In genomic region chr2:212288308-212288707, GRCh38 we compare ENCODE assay signal across 2 cellular contexts.
TF ChIP-seq lines count a peak whose summit lies in the region.

No MANE protein-coding gene starts in this region.

TF ChIP-seq in HepG2, 621 proteins besides CTCF, POLR2A, EP300 and RAD21:
- no peak for TF ChIP-seq POLR2AphosphoS2 (IDR thresholded peaks at IDR 0.05; ENCODE audit: low read depth, low read length)
- TF ChIP-seq, protein P1, sequence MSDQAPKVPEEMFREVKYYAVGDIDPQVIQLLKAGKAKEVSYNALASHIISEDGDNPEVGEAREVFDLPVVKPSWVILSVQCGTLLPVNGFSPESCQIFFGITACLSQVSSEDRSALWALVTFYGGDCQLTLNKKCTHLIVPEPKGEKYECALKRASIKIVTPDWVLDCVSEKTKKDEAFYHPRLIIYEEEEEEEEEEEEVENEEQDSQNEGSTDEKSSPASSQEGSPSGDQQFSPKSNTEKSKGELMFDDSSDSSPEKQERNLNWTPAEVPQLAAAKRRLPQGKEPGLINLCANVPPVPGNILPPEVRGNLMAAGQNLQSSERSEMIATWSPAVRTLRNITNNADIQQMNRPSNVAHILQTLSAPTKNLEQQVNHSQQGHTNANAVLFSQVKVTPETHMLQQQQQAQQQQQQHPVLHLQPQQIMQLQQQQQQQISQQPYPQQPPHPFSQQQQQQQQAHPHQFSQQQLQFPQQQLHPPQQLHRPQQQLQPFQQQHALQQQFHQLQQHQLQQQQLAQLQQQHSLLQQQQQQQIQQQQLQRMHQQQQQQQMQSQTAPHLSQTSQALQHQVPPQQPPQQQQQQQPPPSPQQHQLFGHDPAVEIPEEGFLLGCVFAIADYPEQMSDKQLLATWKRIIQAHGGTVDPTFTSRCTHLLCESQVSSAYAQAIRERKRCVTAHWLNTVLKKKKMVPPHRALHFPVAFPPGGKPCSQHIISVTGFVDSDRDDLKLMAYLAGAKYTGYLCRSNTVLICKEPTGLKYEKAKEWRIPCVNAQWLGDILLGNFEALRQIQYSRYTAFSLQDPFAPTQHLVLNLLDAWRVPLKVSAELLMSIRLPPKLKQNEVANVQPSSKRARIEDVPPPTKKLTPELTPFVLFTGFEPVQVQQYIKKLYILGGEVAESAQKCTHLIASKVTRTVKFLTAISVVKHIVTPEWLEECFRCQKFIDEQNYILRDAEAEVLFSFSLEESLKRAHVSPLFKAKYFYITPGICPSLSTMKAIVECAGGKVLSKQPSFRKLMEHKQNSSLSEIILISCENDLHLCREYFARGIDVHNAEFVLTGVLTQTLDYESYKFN (CRISPR knock-in tag; conservative IDR thresholded peaks at IDR 0.05), result no peak
- TF ChIP-seq ZNF740 (CRISPR knock-in tag; IDR thresholded peaks at IDR 0.05), result no peak
- no peak for TF ChIP-seq ZMYM2 (CRISPR knock-in tag; IDR thresholded peaks at IDR 0.05)
- TF ChIP-seq ZNF841 (CRISPR knock-in tag; IDR thresholded peaks at IDR 0.05; ENCODE audit: borderline replicate concordance), result no peak
- no peak for TF ChIP-seq ZNF232 (CRISPR knock-in tag; IDR thresholded peaks at IDR 0.05; ENCODE audit: borderline replicate concordance)
- no peak for TF ChIP-seq ARHGAP35 (CRISPR knock-in tag; IDR thresholded peaks at IDR 0.05; ENCODE audit: borderline replicate concordance)
- no peak for TF ChIP-seq ZNF780A (CRISPR knock-in tag; IDR thresholded peaks at IDR 0.05)
- no peak for TF ChIP-seq PRMT3 (CRISPR knock-in tag; IDR thresholded peaks at IDR 0.05; ENCODE audit: borderline replicate concordance, low read depth)
- no peak for TF ChIP-seq RBM22 (optimal IDR thresholded peaks at IDR 0.05; ENCODE audit: low read length)
- no peak for TF ChIP-seq DPF2 (CRISPR knock-in tag; IDR thresholded peaks at IDR 0.05; ENCODE audit: borderline replicate concordance, low read depth)
- TF ChIP-seq ZNF501 (CRISPR knock-in tag; IDR thresholded peaks at IDR 0.05), result no peak
- TF ChIP-seq, protein P2, sequence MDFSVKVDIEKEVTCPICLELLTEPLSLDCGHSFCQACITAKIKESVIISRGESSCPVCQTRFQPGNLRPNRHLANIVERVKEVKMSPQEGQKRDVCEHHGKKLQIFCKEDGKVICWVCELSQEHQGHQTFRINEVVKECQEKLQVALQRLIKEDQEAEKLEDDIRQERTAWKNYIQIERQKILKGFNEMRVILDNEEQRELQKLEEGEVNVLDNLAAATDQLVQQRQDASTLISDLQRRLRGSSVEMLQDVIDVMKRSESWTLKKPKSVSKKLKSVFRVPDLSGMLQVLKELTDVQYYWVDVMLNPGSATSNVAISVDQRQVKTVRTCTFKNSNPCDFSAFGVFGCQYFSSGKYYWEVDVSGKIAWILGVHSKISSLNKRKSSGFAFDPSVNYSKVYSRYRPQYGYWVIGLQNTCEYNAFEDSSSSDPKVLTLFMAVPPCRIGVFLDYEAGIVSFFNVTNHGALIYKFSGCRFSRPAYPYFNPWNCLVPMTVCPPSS (IDR thresholded peaks at IDR 0.05), result no peak
- no peak for TF ChIP-seq ZFP36 (IDR thresholded peaks at IDR 0.05; ENCODE audit: borderline replicate concordance, low read depth, low read length, partially characterized antibody)
- no peak for TF ChIP-seq ZNF20 (CRISPR knock-in tag; IDR thresholded peaks at IDR 0.05)
- TF ChIP-seq AGO1 (IDR thresholded peaks at IDR 0.05; ENCODE audit: low read depth, low read length, poor library complexity, severe bottlenecking), result no peak
- no peak for TF ChIP-seq STAG1 (CRISPR knock-in tag; IDR thresholded peaks at IDR 0.05)
TF ChIP-seq in HepG2: peak in this region for 0.

TF ChIP-seq in H1, 55 proteins besides CTCF, POLR2A, EP300 and RAD21:
- TF ChIP-seq KDM1A (IDR thresholded peaks at IDR 0.05; ENCODE audit: borderline replicate concordance, low read length) (no peak), TEAD4 (IDR thresholded peaks at IDR 0.05; ENCODE audit: low read depth, low read length) (0 out of 2 replicates have a peak, but pooled peaks have one; percentile 25), CBX8 (IDR thresholded peaks at IDR 0.05; ENCODE audit: borderline replicate concordance, low read depth, low read length) (no peak)
TF ChIP-seq in H1: peak in this region for 1.
